Comparison of ENCODE assay signal across 9 cellular contexts in genomic region chr1:161560960-161561715, GRCh38. TPM values are rescaled to one million over a fixed set of nuclear protein-coding genes. Genes with fewer than 3 reads are reported as not detected.
DNase-seq lines count a peak whose midpoint lies in the region; ATAC-seq, FAIRE-seq and TF ChIP-seq lines count a peak whose summit lies in the region.
"Not testable (repeated sequence)": the region's sequence is repeated elsewhere in the genome, so short reads cannot be mapped to it uniquely, and the experiment has no call there.
"Had no signal": no experiment of that assay in that cellular context is flagged by ENCODE, and none has a peak within 500 bp of the region (broad histone marks: within the 10 kb centered on the region; RNA-seq: fewer than 3 reads in every experiment).

No MANE protein-coding gene starts in this region.

- not testable (repeated sequence) for H3K36me3 Mint-ChIP-seq in T-helper 1 cell treated with Interleukin-12 subunit alpha and Interleukin-12 subunit beta and Interleukin-4 antibody, amounts not matched to agents 30 μg/mL and 1 μg/mL, for 36 hours (ENCODE audit: low read depth); type B pancreatic cell

- intact Hi-C loops in GM12878 (cut with micrococcal nuclease; ENCODE audit: unreplicated experiment); Right ventricle myocardium superior (cut with DNase I): not testable (repeated sequence)

- RAD21 ChIA-PET in GM12878 (lab: Charles Lee; ENCODE audit: unreplicated experiment), result not testable (repeated sequence)

- in situ Hi-C loops in GM12878 (cut with MboI), result loop anchor here (10.0 kb wide), 1 partner anchor 94 kb away; no protein-coding TSS in a partner anchor

- not testable (repeated sequence) for H3K9me3 Mint-ChIP-seq in T-helper 1 cell treated with Interleukin-12 subunit alpha and Interleukin-12 subunit beta and Interleukin-4 antibody, amounts not matched to agents 30 μg/mL and 1 μg/mL, for 36 hours; type B pancreatic cell

- not testable (repeated sequence) for H3K4me3 ChIP-seq in GM06990 (replicated peaks; ENCODE audit: low read depth, low read length); GM12878

- not testable (repeated sequence) for FAIRE-seq in GM12878 (lab: Jason Lieb, UNC)

- H3K4me3 Mint-ChIP-seq in T-helper 1 cell treated with Interleukin-12 subunit alpha and Interleukin-12 subunit beta and Interleukin-4 antibody, amounts not matched to agents 30 μg/mL and 1 μg/mL, for 36 hours, result peak overlapping the region; percentile 11
- not testable (repeated sequence) for H3K4me3 Mint-ChIP-seq in type B pancreatic cell

- BruUV-seq in GM12878 (replicated peaks; lab: Mats Ljungman, UMichigan), result not testable (repeated sequence)

- not testable (repeated sequence) for H3K4me2 ChIP-seq in GM12878 (ENCODE audit: control insufficient read depth, insufficient read depth)

- H3K27ac ChIP-seq in GM12878 (ENCODE audit: control insufficient read depth, insufficient read depth), result not testable (repeated sequence)

- TF ChIP-seq POLR2A in GM12878 (IDR thresholded peaks at IDR 0.05; ENCODE audit: low read depth, low read length), result not testable (repeated sequence)

- ATAC-seq in HG02610 (IDR thresholded peaks at IDR 0.05; ENCODE audit: unreplicated experiment) (peak; percentile 77), GM12878 (peak; percentile 71), Right ventricle myocardium superior (ENCODE audit: poor library complexity) (peak; percentile 82)

- H3K9ac ChIP-seq in GM12878 (ENCODE audit: control insufficient read depth, insufficient read depth, low read length), result not testable (repeated sequence)

- not testable (repeated sequence) for H3K4me1 ChIP-seq in GM12878 (ENCODE audit: control insufficient read depth, insufficient read depth, low read length)

- not testable (repeated sequence) for H3K9me3 ChIP-seq in GM12878 (replicated peaks; ENCODE audit: control insufficient read depth, insufficient read depth, low read length)

- TF ChIP-seq RAD21 in GM12878 (IDR thresholded peaks at IDR 0.05; ENCODE audit: insufficient read depth, low read depth, low read length), result peak; percentile 27; the same call in 1 of the 2 replicates

- TF ChIP-seq EP300 in GM12878 (IDR thresholded peaks at IDR 0.05; ENCODE audit: borderline replicate concordance in 1 of 2, control insufficient read depth in 1 of 2, low read depth in 2 of 2, low read length in 2 of 2), result not testable (repeated sequence)

- SMC1A ChIA-PET in GM12878 (lab: Charles Lee; ENCODE audit: uncharacterized antibody, unreplicated experiment), result not testable (repeated sequence)

- peak; percentile 57 for DNase-seq in GM06990 (ENCODE audit: extremely low read depth, insufficient read length)
- DNase-seq in NAMALWA (ENCODE audit: low spot score), result peak; percentile 49
- DNase-seq in GM12878 (ENCODE audit: low read depth, low spot score), result peak; percentile 37
- not testable (repeated sequence) for DNase-seq in Right ventricle myocardium superior; type B pancreatic cell (ENCODE audit: extremely low spot score, unreplicated experiment)
- DNase-seq in midbrain (lab: John Stamatoyannopoulos, UW), result peak; percentile 35

- not testable (repeated sequence) for TF ChIP-seq CTCF in GM06990 (IDR thresholded peaks at IDR 0.05; ENCODE audit: insufficient read depth, low read length, poor library complexity, severe bottlenecking); GM12878 (IDR thresholded peaks at IDR 0.05 in 2 of 3, conservative IDR thresholded peaks at IDR 0.05 in 1 of 3; ENCODE audit: control insufficient read depth in 2 of 3, extremely low read depth in 1 of 3, insufficient read depth in 1 of 3, low read depth in 3 of 3, low read length in 3 of 3); type B pancreatic cell (conservative IDR thresholded peaks at IDR 0.05)

- H3K27me3 ChIP-seq in GM06990 (replicated peaks; ENCODE audit: control insufficient read depth, insufficient read depth, low read length); GM12878 (replicated peaks in 1 of 2; ENCODE audit: control insufficient read depth in 2 of 2, insufficient read depth in 2 of 2, low read length in 1 of 2): not testable (repeated sequence)

- H4K20me1 ChIP-seq in GM12878 (ENCODE audit: control insufficient read depth, insufficient read depth), result not testable (repeated sequence)

- WGBS in GM12878 (ENCODE audit: insufficient coverage, insufficient replicate concordance, low lambda C conversion rate, missing lambda C conversion rate), result 5% methylated on average over 4 of the region's 4 CpGs

- not testable (repeated sequence) for H2AFZ ChIP-seq in GM12878 (ENCODE audit: control insufficient read depth, low read depth, low read length)

- CTCF ChIA-PET in GM12878 (lab: Yijun Ruan, JAX), result not testable (repeated sequence)

- not testable (repeated sequence) for H3K36me3 ChIP-seq in GM06990 (ENCODE audit: control insufficient read depth, insufficient read depth, low read length); GM12878 (ENCODE audit: control insufficient read depth in 2 of 2, insufficient read depth in 2 of 2, low read length in 1 of 2)

- H3K4me1 Mint-ChIP-seq in T-helper 1 cell treated with Interleukin-12 subunit alpha and Interleukin-12 subunit beta and Interleukin-4 antibody, amounts not matched to agents 30 μg/mL and 1 μg/mL, for 36 hours (ENCODE audit: low read depth); type B pancreatic cell (ENCODE audit: unreplicated experiment): not testable (repeated sequence)

- not testable (repeated sequence) for H3K79me2 ChIP-seq in GM12878 (ENCODE audit: control insufficient read depth, insufficient read depth, low read length)

- peak overlapping the region; percentile 47 for H3K27ac Mint-ChIP-seq in T-helper 1 cell treated with Interleukin-12 subunit alpha and Interleukin-12 subunit beta and Interleukin-4 antibody, amounts not matched to agents 30 μg/mL and 1 μg/mL, for 36 hours
- peak overlapping the region; percentile 80 for H3K27ac Mint-ChIP-seq in type B pancreatic cell

- peaks cover 17% of the 10 kb centered on the region for H3K27me3 Mint-ChIP-seq in T-helper 1 cell treated with Interleukin-12 subunit alpha and Interleukin-12 subunit beta and Interleukin-4 antibody, amounts not matched to agents 30 μg/mL and 1 μg/mL, for 36 hours (ENCODE audit: low read depth)
- H3K27me3 Mint-ChIP-seq in type B pancreatic cell, result peaks cover 50% of the 10 kb centered on the region

- POLR2A ChIA-PET in GM12878 (lab: Charles Lee), result not testable (repeated sequence)

RNA-seq across cellular contexts. Expression of gene FCGR3A, which starts 11.5 kb away (rescaled TPM):
- not detected in 2 replicates for total RNA-seq in GM12878 (2013; cell fraction: nucleolus; rRNA removed)
- total RNA-seq in GM12878 (2014; rRNA removed), result 0.05 TPM in 1 of 2 replicates, not detected in the other
- total RNA-seq in GM12878 (2014; rRNA removed; fragmentation: Illumina TruSeq; extraction: Trizol), result not detected in 2 replicates
- 0.10 TPM in 1 of 2 replicates, not detected in the other for total RNA-seq in GM12878 (2021)
- not detected for polyA plus RNA-seq in GM12878 (2011; ENCODE audit: low read depth)
- not detected in 2 replicates for polyA plus RNA-seq in GM12878 (2011; rRNA removed)
- not detected in 2 replicates for polyA plus RNA-seq in GM12878 (2011; cell fraction: cytosol; rRNA removed)
- 0.06 TPM in 1 of 2 replicates, not detected in the other for polyA plus RNA-seq in GM12878 (2011; cell fraction: nucleus; rRNA removed)
- polyA plus RNA-seq in GM12878 (2012), result not detected in 2 replicates
- not detected in 2 replicates for polyA plus RNA-seq in GM12878 (2014; fragmentation: Illumina TruSeq; extraction: Trizol)
- not detected for polyA plus RNA-seq in GM12878 (2014; fragmentation: Nextera tagmentation; extraction: Ambion mirVana)
- polyA plus RNA-seq in GM12878 (2014; rRNA removed), result not detected in 2 replicates
- polyA plus RNA-seq in GM12878 (2016; fragmentation: Nextera tagmentation; extraction: Ambion mirVana), result under 1 TPM in 1 of 2 experiments, not detected in 1; 0.09 TPM
- polyA minus RNA-seq in GM12878 (2011; rRNA and poly(A)+ RNA removed), result 0.10 TPM in 1 of 2 replicates, not detected in the other
- not detected in 2 replicates for polyA minus RNA-seq in GM12878 (2011; cell fraction: cytosol; rRNA and poly(A)+ RNA removed)
- polyA minus RNA-seq in GM12878 (2011; cell fraction: nucleus; rRNA and poly(A)+ RNA removed), result not detected in 2 replicates
- total RNA-seq in Right ventricle myocardium superior, result 23.0 TPM
- total RNA-seq in type B pancreatic cell (ENCODE audit: low replicate concordance), result 0.17 TPM in 1 of 2 replicates, not detected in the other
- polyA plus RNA-seq: neural cell had no signal

RNA-seq across cellular contexts. Expression of gene HSPA6, which starts 36.8 kb away (rescaled TPM):
- 16.8 and 21.0 TPM in 2 replicates for total RNA-seq in GM12878 (2013; cell fraction: nucleolus; rRNA removed)
- 0.65 and 0.96 TPM in 2 replicates for total RNA-seq in GM12878 (2014; rRNA removed)
- total RNA-seq in GM12878 (2014; rRNA removed; fragmentation: Illumina TruSeq; extraction: Trizol), result 0.18 and 0.36 TPM in 2 replicates
- 1.6 and 1.8 TPM in 2 replicates for total RNA-seq in GM12878 (2021)
- polyA plus RNA-seq in GM12878 (2011; ENCODE audit: low read depth), result 0.81 TPM
- polyA plus RNA-seq in GM12878 (2011; rRNA removed), result 0.06 and 0.18 TPM in 2 replicates
- polyA plus RNA-seq in GM12878 (2011; cell fraction: cytosol; rRNA removed), result 0.42 and 0.64 TPM in 2 replicates
- 2.0 and 4.2 TPM in 2 replicates for polyA plus RNA-seq in GM12878 (2011; cell fraction: nucleus; rRNA removed)
- 1.1 and 1.4 TPM in 2 replicates for polyA plus RNA-seq in GM12878 (2012)
- 0.12 and 0.16 TPM in 2 replicates for polyA plus RNA-seq in GM12878 (2014; fragmentation: Illumina TruSeq; extraction: Trizol)
- under 1 TPM; 0.05 to 0.09 TPM for polyA plus RNA-seq in GM12878 (2014; fragmentation: Nextera tagmentation; extraction: Ambion mirVana)
- 1.2 and 1.5 TPM in 2 replicates for polyA plus RNA-seq in GM12878 (2014; rRNA removed)
- polyA plus RNA-seq in GM12878 (2016; fragmentation: Nextera tagmentation; extraction: Ambion mirVana), result 1 to 10 TPM; 8.5 to 8.8 TPM
- 0.15 and 0.41 TPM in 2 replicates for polyA minus RNA-seq in GM12878 (2011; rRNA and poly(A)+ RNA removed)
- polyA minus RNA-seq in GM12878 (2011; cell fraction: cytosol; rRNA and poly(A)+ RNA removed), result 0.94 TPM in 1 of 2 replicates, not detected in the other
- polyA minus RNA-seq in GM12878 (2011; cell fraction: nucleus; rRNA and poly(A)+ RNA removed), result 1.1 and 5.1 TPM in 2 replicates
- total RNA-seq in Right ventricle myocardium superior, result 1.3 TPM
- total RNA-seq in type B pancreatic cell (ENCODE audit: low replicate concordance), result 0.77 and 1.0 TPM in 2 replicates

RNA-seq across cellular contexts. Expression of gene FCGR2A, which starts 55.9 kb away (rescaled TPM):
- total RNA-seq in GM12878 (2013; cell fraction: nucleolus; rRNA removed), result 7.9 and 10.6 TPM in 2 replicates
- total RNA-seq in GM12878 (2014; rRNA removed) (5.0 and 5.7 TPM in 2 replicates), GM12878 (2014; rRNA removed; fragmentation: Illumina TruSeq; extraction: Trizol) (5.3 and 7.0 TPM in 2 replicates), GM12878 (2021) (6.4 and 6.9 TPM in 2 replicates), Right ventricle myocardium superior (13.6 TPM), type B pancreatic cell (ENCODE audit: low replicate concordance) (0.62 and 2.1 TPM in 2 replicates)
- 0.41 TPM for polyA plus RNA-seq in GM12878 (2011; ENCODE audit: low read depth)
- polyA plus RNA-seq in GM12878 (2011; rRNA removed) (2.3 and 3.7 TPM in 2 replicates), GM12878 (2014; fragmentation: Illumina TruSeq; extraction: Trizol) (7.4 and 9.3 TPM in 2 replicates), GM12878 (2014; fragmentation: Nextera tagmentation; extraction: Ambion mirVana) (1 to 10 TPM; 3.8 to 4.2 TPM), GM12878 (2014; rRNA removed) (3.2 and 3.3 TPM in 2 replicates), GM12878 (2016; fragmentation: Nextera tagmentation; extraction: Ambion mirVana) (1 to 10 TPM; 3.1 to 3.6 TPM)
- polyA plus RNA-seq in GM12878 (2011; cell fraction: cytosol; rRNA removed), result 1.0 TPM in 2 replicates
- polyA plus RNA-seq in GM12878 (2011; cell fraction: nucleus; rRNA removed), result 2.4 and 2.9 TPM in 2 replicates
- 1.2 and 1.4 TPM in 2 replicates for polyA plus RNA-seq in GM12878 (2012)
- polyA minus RNA-seq in GM12878 (2011; rRNA and poly(A)+ RNA removed), result 1.5 and 1.8 TPM in 2 replicates
- 0.53 and 1.0 TPM in 2 replicates for polyA minus RNA-seq in GM12878 (2011; cell fraction: cytosol; rRNA and poly(A)+ RNA removed)
- 1.3 and 2.4 TPM in 2 replicates for polyA minus RNA-seq in GM12878 (2011; cell fraction: nucleus; rRNA and poly(A)+ RNA removed)
- polyA plus RNA-seq: neural cell had no signal

Comparison
In these comparisons a context has a peak if more than half of its experiments do, and no peak if none do; other contexts are left out.
1. RNA of gene FCGR3A, which starts 11.5 kb away (total RNA-seq): 23.0 TPM in Right ventricle myocardium superior (single experiment); 0.17 TPM in type B pancreatic cell and 0.05 to 0.10 TPM in GM12878; every median in the first group is over 10 times any median in the second.
2. Peak in every context shown above with its lines, with median percentiles within 50 percentile points of each other: ATAC-seq.